ENCODE assay signal across 8 cellular contexts in the genomic region with DNA sequence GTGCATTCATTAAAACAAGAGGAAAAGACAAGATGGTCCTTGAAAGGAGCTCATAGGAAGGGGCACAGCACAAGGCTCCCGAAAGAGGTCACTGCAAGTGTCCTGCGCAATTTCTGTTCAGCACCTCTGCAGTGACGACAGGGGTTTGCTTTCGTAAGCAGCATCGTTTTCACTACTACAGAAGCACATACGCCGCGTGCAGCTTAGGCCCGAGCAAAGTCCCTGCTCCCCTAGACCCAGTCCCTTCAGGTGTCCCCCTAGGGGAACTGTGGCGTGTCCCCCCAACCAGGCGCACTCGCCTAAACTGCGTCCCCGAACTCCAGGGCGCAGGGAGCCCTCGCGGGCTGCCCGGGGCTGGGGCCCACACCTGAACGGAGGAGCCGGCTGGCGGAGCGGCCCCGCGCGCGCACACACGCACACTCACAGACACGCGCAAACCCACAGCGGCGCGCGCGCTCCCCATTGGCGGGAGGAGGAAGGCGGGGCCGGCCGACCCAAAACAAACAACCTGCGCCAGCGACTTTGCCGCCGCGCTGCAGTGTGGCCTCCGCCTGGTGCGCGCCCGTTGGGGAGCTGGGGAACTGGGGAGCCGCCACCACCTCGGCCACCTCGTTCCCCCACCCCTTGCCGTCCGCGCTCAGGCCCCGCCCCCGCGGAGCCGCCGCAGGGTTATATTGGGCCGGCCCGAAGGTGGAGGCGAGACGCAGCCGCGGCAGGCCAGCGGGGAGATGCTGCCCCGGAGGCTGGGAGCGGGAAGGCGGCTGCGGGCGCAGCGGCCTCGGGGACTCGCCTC. TPM values are rescaled to one million over a fixed set of nuclear protein-coding genes. Genes with fewer than 3 reads are reported as not detected.
DNase-seq lines count a peak whose midpoint lies in the region; ATAC-seq and TF ChIP-seq lines count a peak whose summit lies in the region.

Gene FOXQ1 (plus strand): TSS at position 699 of the 793 bp plus-strand sequence. CDS start 607 bp downstream, outside the sequence.

- no peak within 1 kb of the TSS for H3K9ac ChIP-seq in adipocyte (ENCODE audit: low read length)

- TF ChIP-seq CTCF in AG04450 (IDR thresholded peaks at IDR 0.05; ENCODE audit: low read depth, low read length) (no peak), gastrocnemius medialis (IDR thresholded peaks at IDR 0.05 in 4 of 5, conservative IDR thresholded peaks at IDR 0.05 in 1 of 5) (no peak)

- H3K27me3 ChIP-seq in AG04450 (ENCODE audit: control insufficient read depth, insufficient read depth, low read length): peaks cover 71% of the 10 kb centered on the region
- H3K27me3 ChIP-seq in adipocyte (replicated peaks; ENCODE audit: control insufficient read depth, insufficient read depth, low read length): peaks cover 42% of the 10 kb centered on the region
- H3K27me3 ChIP-seq in right cardiac atrium (ENCODE audit: control insufficient read depth, insufficient read depth): no peaks in the 10 kb centered on the region
- H3K27me3 ChIP-seq in gastrocnemius medialis: peaks cover 47 to 68% (median 67%) of the 10 kb centered on the region in 3 donors

- in situ Hi-C loops in gastrocnemius medialis (cut with MboI; ENCODE audit: low sequenced_read_pairs in 4 of 4): no loop called here

- DNase-seq in AG04450 (ENCODE audit: low read depth, low spot score): no peak
- peak; percentile 55 for DNase-seq in HEK293T (ENCODE audit: extremely low spot score)
- peak; percentile 62 for DNase-seq in adipocyte (ENCODE audit: low read depth)
- DNase-seq in right cardiac atrium: peak in 1 of 3 donors; percentile 63
- DNase-seq in gastrocnemius medialis: no peak
- DNase-seq in stimulated activated naive CD4-positive, alpha-beta T cell (lab: John Stamatoyannopoulos, UW): no peak

- no peak for TF ChIP-seq POLR2A in gastrocnemius medialis (IDR thresholded peaks at IDR 0.05)

- WGBS in right cardiac atrium: under 1% methylated on average over 73 of the region's 73 CpGs

- peak; percentile 45 to 47 for ATAC-seq in right cardiac atrium
- peak in 1 of 2 donors; percentile 52 for ATAC-seq in gastrocnemius medialis
- no peak for ATAC-seq in HG02571 (IDR thresholded peaks at IDR 0.05; ENCODE audit: unreplicated experiment)
- ATAC-seq in GM19324 (IDR thresholded peaks at IDR 0.05; ENCODE audit: low FRiP score, unreplicated experiment): no peak

- H3K36me3 ChIP-seq in adipocyte (ENCODE audit: control insufficient read depth, insufficient read depth, low read length, severe bottlenecking): no peaks in the 10 kb centered on the region
- no peaks in the 10 kb centered on the region for H3K36me3 ChIP-seq in gastrocnemius medialis

- H3K4me1 ChIP-seq in adipocyte (ENCODE audit: control insufficient read depth, insufficient read depth, low read length): peaks cover 9% of the 10 kb centered on the region
- H3K4me1 ChIP-seq in right cardiac atrium (ENCODE audit: control insufficient read depth, insufficient read depth, low read length): peaks cover 5% of the 10 kb centered on the region
- H3K4me1 ChIP-seq in gastrocnemius medialis: peaks cover 5 to 18% of the 10 kb centered on the region in 2 donors

- CTCF ChIA-PET in AG04450 (lab: Charles Lee): interaction anchor here (0.9 kb wide), 1 partner anchor 16 kb away, joined by 5 read pairs; no protein-coding TSS in a partner anchor
- CTCF ChIA-PET in HEK293T (lab: Yijun Ruan, JAX): interaction anchor here (1.2 kb wide), 1 partner anchor 70 kb away, joined by 4 read pairs; no protein-coding TSS in a partner anchor

- POLR2A ChIA-PET in AG04450 (lab: Yijun Ruan, JAX) (no interaction called here), HEK293T (lab: Yijun Ruan, JAX) (interaction anchor here (1.1 kb wide), 2 partner anchors 48 to 78 kb away, joined by 3 to 4 read pairs; no protein-coding TSS in a partner anchor)

- peak within 1 kb of the TSS; percentile 50 for H3K4me3 ChIP-seq in AG04450 (ENCODE audit: low read depth, low read length)
- peak within 1 kb of the TSS; percentile 81 for H3K4me3 ChIP-seq in adipocyte (ENCODE audit: low read length)
- peak within 1 kb of the TSS; percentile 43 for H3K4me3 ChIP-seq in right cardiac atrium (ENCODE audit: low read length)
- H3K4me3 ChIP-seq in gastrocnemius medialis: peak within 1 kb of the TSS; percentile 39 to 66 (median 42)

- intact Hi-C loops in right cardiac atrium (cut with DNase I): no loop called here
- intact Hi-C loops in gastrocnemius medialis (cut with DNase I; ENCODE audit: low total_unique reads): loop anchor here (5.0 kb wide), 1 partner anchor 71 kb away; no protein-coding TSS in a partner anchor

- H3K27ac ChIP-seq in AG04450 (ENCODE audit: low read depth, low read length) (no peak within 1 kb of the TSS), right cardiac atrium (ENCODE audit: low read length) (no peak within 1 kb of the TSS), gastrocnemius medialis (no peak within 1 kb of the TSS)

- peaks cover 4% of the 10 kb centered on the region; the same call in 1 of the 2 replicates for H3K9me3 ChIP-seq in AG04450 (ENCODE audit: control insufficient read depth, insufficient read depth, low read length)
- peaks cover under 1% of the 10 kb centered on the region for H3K9me3 ChIP-seq in adipocyte (ENCODE audit: control insufficient read depth, low read length)
- no peaks in the 10 kb centered on the region for H3K9me3 ChIP-seq in right cardiac atrium (ENCODE audit: control insufficient read depth, low read length)
- no peaks in the 10 kb centered on the region for H3K9me3 ChIP-seq in gastrocnemius medialis

TF ChIP-seq in HEK293T, 16 proteins besides CTCF, POLR2A, EP300 and RAD21:
- TF ChIP-seq HDGF (IDR thresholded peaks at IDR 0.05; ENCODE audit: borderline replicate concordance) (no peak), TARDBP (IDR thresholded peaks at IDR 0.05) (no peak), LEF1 (IDR thresholded peaks at IDR 0.05; ENCODE audit: borderline replicate concordance) (no peak), ELF4 (IDR thresholded peaks at IDR 0.05) (no peak), CTBP1 (IDR thresholded peaks at IDR 0.05; ENCODE audit: borderline replicate concordance) (no peak), ZNF384 (IDR thresholded peaks at IDR 0.05) (no peak), NFRKB (IDR thresholded peaks at IDR 0.05) (no peak), ARNT (IDR thresholded peaks at IDR 0.05) (no peak), L3MBTL2 (conservative IDR thresholded peaks at IDR 0.05) (no peak; the same call in 1 of the 2 replicates), FOXA1 (IDR thresholded peaks at IDR 0.05) (no peak), FOXM1 (IDR thresholded peaks at IDR 0.05; ENCODE audit: borderline replicate concordance) (no peak), SP1 (IDR thresholded peaks at IDR 0.05) (no peak), FOXK2 (IDR thresholded peaks at IDR 0.05) (no peak), SUZ12 (IDR thresholded peaks at IDR 0.05) (no peak), BHLHE40 (IDR thresholded peaks at IDR 0.05; ENCODE audit: borderline replicate concordance) (no peak)
- TF ChIP-seq, protein P1, sequence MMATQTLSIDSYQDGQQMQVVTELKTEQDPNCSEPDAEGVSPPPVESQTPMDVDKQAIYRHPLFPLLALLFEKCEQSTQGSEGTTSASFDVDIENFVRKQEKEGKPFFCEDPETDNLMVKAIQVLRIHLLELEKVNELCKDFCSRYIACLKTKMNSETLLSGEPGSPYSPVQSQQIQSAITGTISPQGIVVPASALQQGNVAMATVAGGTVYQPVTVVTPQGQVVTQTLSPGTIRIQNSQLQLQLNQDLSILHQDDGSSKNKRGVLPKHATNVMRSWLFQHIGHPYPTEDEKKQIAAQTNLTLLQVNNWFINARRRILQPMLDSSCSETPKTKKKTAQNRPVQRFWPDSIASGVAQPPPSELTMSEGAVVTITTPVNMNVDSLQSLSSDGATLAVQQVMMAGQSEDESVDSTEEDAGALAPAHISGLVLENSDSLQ (IDR thresholded peaks at IDR 0.05): no peak

RNA-seq across cellular contexts. Expression of gene FOXQ1, which starts in this region (rescaled TPM):
- polyA plus RNA-seq in AG04450 (2011; rRNA removed): 0.07 TPM in 1 of 2 replicates, not detected in the other
- 0.17 TPM in 1 of 2 replicates, not detected in the other for polyA minus RNA-seq in AG04450 (2011; rRNA and poly(A)+ RNA removed)
- total RNA-seq in right cardiac atrium: not detected
- polyA plus RNA-seq in right cardiac atrium: not detected
- total RNA-seq in gastrocnemius medialis: under 1 TPM in 1 of 4 donors, not detected in 3; 0.42 TPM

Comparison
In these comparisons a context has a peak if more than half of its experiments do, and no peak if none do; other contexts are left out.
1. Peak in ATAC-seq and H3K4me3 ChIP-seq in right cardiac atrium; RNA of the gene not detected or under 1 TPM.
2. DNase-seq: peak in HEK293T (single experiment) and adipocyte (single experiment); none in AG04450 (single experiment), gastrocnemius medialis (0 of 2) and stimulated activated naive CD4-positive, alpha-beta T cell (0 of 6).
3. Peak in every context shown above with its lines, with median percentiles within 50 percentile points of each other: H3K4me3 ChIP-seq.